Comparison of ENCODE assay signal across 8 cellular contexts in the genomic region with DNA sequence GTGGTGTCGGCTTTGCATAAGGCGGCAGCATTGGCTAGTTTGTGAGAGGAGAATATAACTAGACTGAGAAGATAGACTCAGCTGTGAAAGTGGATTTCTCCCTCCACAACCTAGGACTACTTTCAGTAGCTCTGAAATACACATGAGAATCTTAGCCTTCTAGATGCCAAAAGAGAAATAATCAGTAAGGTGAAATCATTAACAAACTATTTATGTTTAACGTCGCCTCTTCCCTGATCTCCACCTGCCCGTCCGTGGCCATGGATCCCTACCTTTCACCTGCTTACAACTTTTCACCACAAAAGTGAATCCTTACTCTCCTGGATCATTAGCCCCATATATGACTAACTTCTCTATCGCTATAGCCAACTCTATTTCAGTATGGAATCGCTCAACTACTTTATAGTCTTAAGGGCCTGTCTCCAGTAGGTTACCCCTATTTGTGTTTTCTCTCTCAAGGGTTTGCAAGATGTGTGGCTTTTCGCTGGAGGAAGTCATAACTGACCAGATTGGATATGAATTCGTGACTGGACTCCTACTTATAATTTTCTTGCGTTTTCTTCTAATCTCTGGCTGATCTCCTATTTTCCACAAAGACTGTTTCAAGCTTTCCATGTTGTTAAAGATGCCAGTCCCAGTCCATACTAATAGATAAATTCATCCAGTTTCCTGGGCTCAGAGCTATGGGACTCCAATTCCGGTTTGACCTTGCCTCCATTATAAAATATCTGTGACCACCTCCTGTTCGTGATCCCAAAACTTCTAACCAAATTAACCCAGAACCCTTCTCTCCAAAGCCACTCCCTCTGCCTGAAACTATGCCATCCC. TPM values are rescaled to one million over a fixed set of nuclear protein-coding genes. Genes with fewer than 3 reads are reported as not detected.
DNase-seq lines count a peak whose midpoint lies in the region; ATAC-seq, FAIRE-seq and TF ChIP-seq lines count a peak whose summit lies in the region.

No MANE protein-coding gene starts in this region.

- no peak for DNase-seq in stimulated activated naive CD8-positive, alpha-beta T cell treated with anti-CD3 and anti-CD28 coated beads, Interleukin-15, Interleukin-2, amounts not matched to agents 100 U/mL and 50 U/mL, for 24 hours
- DNase-seq in SJCRH30: peak in 1 of 2 experiments; percentile 31
- no peak for DNase-seq in GM12892 (ENCODE audit: insufficient read length)
- no peak for DNase-seq in posterior vena cava (ENCODE audit: low spot score)
- DNase-seq in NK-92 treated with Interleukin-12 subunit alpha and Interleukin-12 subunit beta, amount 100 ng/mL, for 24 hours (lab: John Stamatoyannopoulos, UW): no peak

- FAIRE-seq in GM12892 (lab: Jason Lieb, UNC): no peak

- peak overlapping the region; percentile 99 for H3K27ac Mint-ChIP-seq in stimulated activated naive CD8-positive, alpha-beta T cell treated with anti-CD3 and anti-CD28 coated beads, Interleukin-15, Interleukin-2, amounts not matched to agents 100 ng/mL and 50 ng/mL, for 24 hours

- intact Hi-C loops in posterior vena cava (cut with DNase I): loop anchor here (5.0 to 10.0 kb wide), 3 partner anchors 261 to 679 kb away; a partner anchor contains a TSS

- H3K9me3 ChIP-seq in SJCRH30 (replicated peaks) (no peaks in the 10 kb centered on the region), esophagus (ENCODE audit: control insufficient read depth in 2 of 2, insufficient read depth in 1 of 2, low read depth in 1 of 2, low read length in 1 of 2) (no peaks in the 10 kb centered on the region), neutrophil (no peaks in the 10 kb centered on the region)

- TF ChIP-seq CTCF in neutrophil (IDR thresholded peaks at IDR 0.05): no peak

- H3K4me3 Mint-ChIP-seq in stimulated activated naive CD8-positive, alpha-beta T cell treated with anti-CD3 and anti-CD28 coated beads, Interleukin-15, Interleukin-2, amounts not matched to agents 100 ng/mL and 50 ng/mL, for 24 hours: peak overlapping the region; percentile 97

- H3K9me3 Mint-ChIP-seq in stimulated activated naive CD8-positive, alpha-beta T cell treated with anti-CD3 and anti-CD28 coated beads, Interleukin-15, Interleukin-2, amounts not matched to agents 100 ng/mL and 50 ng/mL, for 24 hours: no peaks in the 10 kb centered on the region

- H3K4me1 ChIP-seq in SJCRH30: peaks cover 10% of the 10 kb centered on the region
- H3K4me1 ChIP-seq in esophagus (ENCODE audit: control insufficient read depth in 2 of 2, insufficient read depth in 2 of 2, low read length in 1 of 2): no peaks in the 10 kb centered on the region
- peaks cover 44 to 45% of the 10 kb centered on the region in 2 experiments for H3K4me1 ChIP-seq in neutrophil (ENCODE audit: control insufficient read depth in 1 of 2, insufficient read depth in 1 of 2, low read depth in 1 of 2, low read length in 1 of 2)

- H3K27ac ChIP-seq in SJCRH30: peak overlapping the region; percentile 86
- H3K27ac ChIP-seq in esophagus (ENCODE audit: low read depth in 2 of 2, low read length in 1 of 2): peak overlapping the region; percentile 96 to 100
- H3K27ac ChIP-seq in neutrophil: peak overlapping the region; percentile 90

- no peaks in the 10 kb centered on the region for H3K27me3 Mint-ChIP-seq in stimulated activated naive CD8-positive, alpha-beta T cell treated with anti-CD3 and anti-CD28 coated beads, Interleukin-15, Interleukin-2, amounts not matched to agents 100 ng/mL and 50 ng/mL, for 24 hours

- H3K36me3 Mint-ChIP-seq in stimulated activated naive CD8-positive, alpha-beta T cell treated with anti-CD3 and anti-CD28 coated beads, Interleukin-15, Interleukin-2, amounts not matched to agents 100 ng/mL and 50 ng/mL, for 24 hours (ENCODE audit: low read depth): no peaks in the 10 kb centered on the region

- no peak for ATAC-seq in stimulated activated naive CD8-positive, alpha-beta T cell treated with anti-CD3 and anti-CD28 coated beads, Interleukin-15, Interleukin-2, amounts not matched to agents 100 U/mL and 50 U/mL, for 24 hours

- WGBS in esophagus, 2 donors: 32% methylated on average over 13 of the region's 13 CpGs

- peak overlapping the region; percentile 62 for H3K4me3 ChIP-seq in SJCRH30
- peak overlapping the region; percentile 55 to 73 for H3K4me3 ChIP-seq in esophagus (ENCODE audit: low read depth in 1 of 2, low read length in 2 of 2)
- H3K4me3 ChIP-seq in neutrophil (ENCODE audit: low read depth in 1 of 2, low read length in 1 of 2): peak overlapping the region; percentile 79 to 97

- no peaks in the 10 kb centered on the region for H3K36me3 ChIP-seq in SJCRH30
- H3K36me3 ChIP-seq in esophagus (ENCODE audit: control insufficient read depth in 2 of 2, insufficient read depth in 2 of 2, low read length in 1 of 2): no peaks in the 10 kb centered on the region
- no peaks in the 10 kb centered on the region for H3K36me3 ChIP-seq in neutrophil

- peaks cover 48% of the 10 kb centered on the region for H3K4me1 Mint-ChIP-seq in stimulated activated naive CD8-positive, alpha-beta T cell treated with anti-CD3 and anti-CD28 coated beads, Interleukin-15, Interleukin-2, amounts not matched to agents 100 ng/mL and 50 ng/mL, for 24 hours (ENCODE audit: low read depth)

- H3K27me3 ChIP-seq in SJCRH30 (no peaks in the 10 kb centered on the region), esophagus (ENCODE audit: control insufficient read depth in 1 of 2, insufficient read depth in 2 of 2, low read length in 2 of 2) (no peaks in the 10 kb centered on the region), neutrophil (no peaks in the 10 kb centered on the region)

- TF ChIP-seq POLR2A in GM12892 (IDR thresholded peaks at IDR 0.05; ENCODE audit: low read depth, low read length): no peak

RNA-seq across cellular contexts. Expression of a gene that starts 1.1 kb away (rescaled TPM):
- total RNA-seq in SJCRH30 (2014; rRNA removed; shearing (Covaris generic)): 28.8 and 34.3 TPM in 2 replicates
- polyA plus RNA-seq in esophagus: 1 to 10 TPM; 7.1 to 8.3 TPM
- 14.1 TPM for polyA plus RNA-seq in GM12892 (2012; ENCODE audit: missing spikeins)
- total RNA-seq in posterior vena cava: 10 to 100 TPM; 45.7 to 55.8 TPM
